Comparison of ENCODE assay signal across 8 cellular contexts in genomic region chr16:10744370-10745030, GRCh38. TPM values are rescaled to one million over a fixed set of nuclear protein-coding genes. Genes with fewer than 3 reads are reported as not detected.
DNase-seq lines count a peak whose midpoint lies in the region; ATAC-seq and TF ChIP-seq lines count a peak whose summit lies in the region.

No MANE protein-coding gene starts in this region.

- H3K4me3 ChIP-seq in cardiac muscle cell: peak overlapping the region; percentile 15

- no peaks in the 10 kb centered on the region for H3K9me3 Mint-ChIP-seq in T-helper 2 cell treated with Interferon-gamma antibody and Interleukin-4, amounts not matched to agents 5 μg/mL and 100 μg/mL, for 36 hours
- H3K9me3 Mint-ChIP-seq in WTC11: no peaks in the 10 kb centered on the region

- POLR2A ChIA-PET in WTC11 (lab: Charles Lee): interaction anchor here (0.6 to 1.0 kb wide), 2 partner anchors 73 to 174 kb away, joined by 3 to 5 read pairs; no protein-coding TSS in a partner anchor

- H3K36me3 ChIP-seq in cardiac muscle cell: peaks cover 3% of the 10 kb centered on the region

- no peak for TF ChIP-seq CTCF in WTC11 (IDR thresholded peaks at IDR 0.05)
- TF ChIP-seq CTCF in cardiac muscle cell (IDR thresholded peaks at IDR 0.05; ENCODE audit: low read depth, low read length): no peak

- peaks cover 29% of the 10 kb centered on the region for H3K36me3 Mint-ChIP-seq in T-helper 2 cell treated with Interferon-gamma antibody and Interleukin-4, amounts not matched to agents 5 μg/mL and 100 μg/mL, for 36 hours (ENCODE audit: low read depth)
- H3K36me3 Mint-ChIP-seq in WTC11: peaks cover 4% of the 10 kb centered on the region; the same call in 1 of the 2 replicates

- CTCF ChIA-PET in WTC11 (lab: Charles Lee): interaction anchor here (0.6 to 3.1 kb wide), 12 partner anchors 165 to 562 kb away, joined by 3 to 35 read pairs (median 4); partner anchors contain the start of genes DEXI and GRIN2A

- H3K27me3 ChIP-seq in cardiac muscle cell: no peaks in the 10 kb centered on the region

- peaks cover 42% of the 10 kb centered on the region for H3K4me1 Mint-ChIP-seq in T-helper 2 cell treated with Interferon-gamma antibody and Interleukin-4, amounts not matched to agents 5 μg/mL and 100 μg/mL, for 36 hours (ENCODE audit: low read depth)
- peaks cover 11% of the 10 kb centered on the region for H3K4me1 Mint-ChIP-seq in WTC11

- peak overlapping the region; percentile 97 for H3K27ac Mint-ChIP-seq in T-helper 2 cell treated with Interferon-gamma antibody and Interleukin-4, amounts not matched to agents 5 μg/mL and 100 μg/mL, for 36 hours
- peak overlapping the region; percentile 70 for H3K27ac Mint-ChIP-seq in WTC11

- H3K27me3 Mint-ChIP-seq in T-helper 2 cell treated with Interferon-gamma antibody and Interleukin-4, amounts not matched to agents 5 μg/mL and 100 μg/mL, for 36 hours (ENCODE audit: low read depth): peaks cover 2% of the 10 kb centered on the region
- no peaks in the 10 kb centered on the region for H3K27me3 Mint-ChIP-seq in WTC11 (ENCODE audit: low read depth)

- DNase-seq in T-helper 2 cell treated with Interferon-gamma antibody and Interleukin-4, amounts not matched to agents 5 μg/mL and 100 μg/mL, for 36 hours (ENCODE audit: low spot score): no peak
- DNase-seq in T-helper 2 cell (no peak), WTC11 (ENCODE audit: low spot score) (no peak), cardiac muscle cell (ENCODE audit: low read depth in 1 of 2, low spot score in 1 of 2) (no peak), sciatic nerve (ENCODE audit: low spot score) (peak; percentile 57), NCI-H187 (lab: John Stamatoyannopoulos, UW) (no peak), NCI-H1930 (lab: John Stamatoyannopoulos, UW) (no peak)

- no peaks in the 10 kb centered on the region for H3K9me3 ChIP-seq in cardiac muscle cell (ENCODE audit: low read depth)

- peaks cover 23% of the 10 kb centered on the region for H3K4me1 ChIP-seq in cardiac muscle cell (ENCODE audit: low read depth)

- no peak for ATAC-seq in WTC11
- peak; percentile 28 for ATAC-seq in sciatic nerve
- ATAC-seq in HG03457 (IDR thresholded peaks at IDR 0.05; ENCODE audit: unreplicated experiment): no peak

- peak overlapping the region; percentile 90 for H3K4me3 Mint-ChIP-seq in T-helper 2 cell treated with Interferon-gamma antibody and Interleukin-4, amounts not matched to agents 5 μg/mL and 100 μg/mL, for 36 hours
- H3K4me3 Mint-ChIP-seq in WTC11: peak overlapping the region; percentile 88

- intact Hi-C loops in sciatic nerve (cut with DNase I): no loop called here

- peak overlapping the region; percentile 68 for H3K27ac ChIP-seq in cardiac muscle cell

TF ChIP-seq in WTC11, 78 proteins besides CTCF, POLR2A, EP300 and RAD21:
- TF ChIP-seq IRF2 (CRISPR knock-in tag; IDR thresholded peaks at IDR 0.05; ENCODE audit: borderline replicate concordance, low read depth): no peak
- TF ChIP-seq, protein P1, sequence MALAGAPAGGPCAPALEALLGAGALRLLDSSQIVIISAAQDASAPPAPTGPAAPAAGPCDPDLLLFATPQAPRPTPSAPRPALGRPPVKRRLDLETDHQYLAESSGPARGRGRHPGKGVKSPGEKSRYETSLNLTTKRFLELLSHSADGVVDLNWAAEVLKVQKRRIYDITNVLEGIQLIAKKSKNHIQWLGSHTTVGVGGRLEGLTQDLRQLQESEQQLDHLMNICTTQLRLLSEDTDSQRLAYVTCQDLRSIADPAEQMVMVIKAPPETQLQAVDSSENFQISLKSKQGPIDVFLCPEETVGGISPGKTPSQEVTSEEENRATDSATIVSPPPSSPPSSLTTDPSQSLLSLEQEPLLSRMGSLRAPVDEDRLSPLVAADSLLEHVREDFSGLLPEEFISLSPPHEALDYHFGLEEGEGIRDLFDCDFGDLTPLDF (CRISPR knock-in tag; IDR thresholded peaks at IDR 0.05): no peak

RNA-seq across cellular contexts. Expression of gene NUBP1, which starts 0.9 kb away (rescaled TPM):
- total RNA-seq in WTC11 (2021): 23.5 to 25.4 TPM (median 25.4 TPM) in 3 replicates
- 44.6 and 60.4 TPM in 2 replicates for total RNA-seq in cardiac muscle cell
- polyA plus RNA-seq in cardiac muscle cell: 53.2 and 54.0 TPM in 2 replicates
- 21.6 TPM for total RNA-seq in sciatic nerve

RNA-seq across cellular contexts. Expression of gene TEKT5, which starts 49.8 kb away (rescaled TPM):
- 0.60 to 1.1 TPM (median 0.82 TPM) in 3 replicates for total RNA-seq in WTC11 (2021)
- 0.48 and 0.99 TPM in 2 replicates for total RNA-seq in cardiac muscle cell
- polyA plus RNA-seq in cardiac muscle cell: 0.48 and 0.62 TPM in 2 replicates
- not detected for total RNA-seq in sciatic nerve
